ENCODE assay signal across 1 cellular context in the genomic region with DNA sequence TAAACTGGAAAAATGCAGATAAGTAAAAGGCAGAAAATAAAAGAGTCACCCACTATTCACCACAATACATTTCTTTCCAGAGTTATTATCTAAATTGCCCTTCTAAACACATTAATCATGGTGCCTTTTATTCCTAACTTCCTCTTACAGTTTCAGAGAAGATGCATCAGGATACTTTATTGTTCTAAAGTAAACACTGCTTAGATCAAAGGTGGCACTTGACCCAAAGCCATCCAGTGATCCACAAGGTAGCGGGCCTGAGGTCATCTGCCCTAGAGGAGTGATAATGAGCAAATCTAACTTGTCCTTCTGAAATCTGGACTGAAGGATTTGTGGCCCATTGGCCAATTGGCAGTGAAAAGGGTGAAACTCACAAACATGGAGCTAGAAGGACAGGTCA.
TF ChIP-seq lines count a peak whose summit lies in the region.

No MANE protein-coding gene starts in this region.

TF ChIP-seq in H1, 55 proteins besides CTCF, POLR2A, EP300 and RAD21 (continued from another document):
- TF ChIP-seq KDM4A (IDR thresholded peaks at IDR 0.05; ENCODE audit: low read depth, low read length, severe bottlenecking) (no peak), SP1 (IDR thresholded peaks at IDR 0.05; ENCODE audit: low read depth, low read length) (no peak), RFX5 (IDR thresholded peaks at IDR 0.05; ENCODE audit: borderline replicate concordance, low read depth, low read length) (no peak), SIRT6 (IDR thresholded peaks at IDR 0.05; ENCODE audit: low read length) (no peak), RXRA (IDR thresholded peaks at IDR 0.05; ENCODE audit: insufficient read depth, low read depth, low read length) (no peak), NRF1 (IDR thresholded peaks at IDR 0.05; ENCODE audit: low read depth, low read length) (no peak), SP4 (IDR thresholded peaks at IDR 0.05; ENCODE audit: low read length) (no peak), RBBP5 (IDR thresholded peaks at IDR 0.05; ENCODE audit: borderline replicate concordance, low read depth, low read length) (no peak), BACH1 (IDR thresholded peaks at IDR 0.05; ENCODE audit: low read length) (no peak), CEBPB (IDR thresholded peaks at IDR 0.05; ENCODE audit: low read depth, low read length) (no peak), ASH2L (IDR thresholded peaks at IDR 0.05; ENCODE audit: low read length) (no peak), TAF1 (IDR thresholded peaks at IDR 0.05; ENCODE audit: low read depth, low read length) (no peak), SRF (IDR thresholded peaks at IDR 0.05; ENCODE audit: low read depth, low read length) (no peak), NANOG (IDR thresholded peaks at IDR 0.05; ENCODE audit: insufficient read depth, low read depth, low read length, poor library complexity, severe bottlenecking) (no peak), FOSL1 (IDR thresholded peaks at IDR 0.05; ENCODE audit: insufficient read depth, low read depth, low read length) (no peak), BRCA1 (IDR thresholded peaks at IDR 0.05; ENCODE audit: low read depth, low read length) (no peak)
- TF ChIP-seq, protein P1, sequence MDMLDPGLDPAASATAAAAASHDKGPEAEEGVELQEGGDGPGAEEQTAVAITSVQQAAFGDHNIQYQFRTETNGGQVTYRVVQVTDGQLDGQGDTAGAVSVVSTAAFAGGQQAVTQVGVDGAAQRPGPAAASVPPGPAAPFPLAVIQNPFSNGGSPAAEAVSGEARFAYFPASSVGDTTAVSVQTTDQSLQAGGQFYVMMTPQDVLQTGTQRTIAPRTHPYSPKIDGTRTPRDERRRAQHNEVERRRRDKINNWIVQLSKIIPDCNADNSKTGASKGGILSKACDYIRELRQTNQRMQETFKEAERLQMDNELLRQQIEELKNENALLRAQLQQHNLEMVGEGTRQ (IDR thresholded peaks at IDR 0.05; ENCODE audit: low read length) = no peak
- TF ChIP-seq, protein P2, sequence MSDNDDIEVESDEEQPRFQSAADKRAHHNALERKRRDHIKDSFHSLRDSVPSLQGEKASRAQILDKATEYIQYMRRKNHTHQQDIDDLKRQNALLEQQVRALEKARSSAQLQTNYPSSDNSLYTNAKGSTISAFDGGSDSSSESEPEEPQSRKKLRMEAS (IDR thresholded peaks at IDR 0.05) = no peak
